ENCODE assay signal across 15 cellular contexts in genomic region chr22:46752911-46753310, GRCh38. TPM values are rescaled to one million over a fixed set of nuclear protein-coding genes. Genes with fewer than 3 reads are reported as not detected.
A peak's percentile ranks its signal among the peaks of the same experiment; 100 is the strongest.
DNase-seq lines count a peak whose midpoint lies in the region; ATAC-seq and TF ChIP-seq lines count a peak whose summit lies in the region.
"Had no signal": no experiment of that assay in that cellular context is flagged by ENCODE, and none has a peak within 500 bp of the region (broad histone marks: within the 10 kb centered on the region; RNA-seq: fewer than 3 reads in every experiment).

No MANE protein-coding gene starts in this region.

- H2BK5ac ChIP-seq in mesenchymal stem cell (ENCODE audit: low read depth, low read length, poor library complexity, severe bottlenecking) (no peak overlapping the region), mesendoderm (ENCODE audit: low read length) (no peak overlapping the region)

- H4K5ac ChIP-seq in mesendoderm (ENCODE audit: low read length), result no peak overlapping the region

- H3K9ac ChIP-seq in duodenal mucosa (ENCODE audit: low read depth in 1 of 2, low read length in 2 of 2) (no peak overlapping the region), mesenchymal stem cell (ENCODE audit: low read length) (no peak overlapping the region), mesendoderm (ENCODE audit: low read length) (no peak overlapping the region)

- DNase-seq in Right ventricle myocardium superior (peak; percentile 36), cardiac septum (ENCODE audit: low spot score) (no peak), mesenchymal stem cell (no peak), tibial artery (no peak), mesendoderm (no peak)
- no peak for DNase-seq in activated CD4-positive, CD25-positive, alpha-beta regulatory T cell (lab: John Stamatoyannopoulos, UW)
- DNase-seq in activated T-cell treated with anti-CD3 and anti-CD28 coated beads, Interleukin-2, amount 50 U/mL, for 72 hours, result no peak
- DNase-seq: activated CD4-positive, alpha-beta memory T cell treated with anti-CD3 and anti-CD28 coated beads, Interleukin-2, amount 10 ng/mL, durations not matched to agents 7 days and 5 days; central memory CD4-positive, alpha-beta T cell; midbrain; NCI-H2029; NCI-H510A treated with DMSO at 0.1 percent for 48 hours had no signal

- peak overlapping the region in 1 of 2 experiments; percentile 100 for H3K4ac ChIP-seq in mesenchymal stem cell (ENCODE audit: low read depth in 1 of 2, low read length in 2 of 2)
- H3K4ac ChIP-seq in mesendoderm (ENCODE audit: low read depth, low read length), result no peak overlapping the region

- no peaks in the 10 kb centered on the region for H3K79me2 ChIP-seq in mesendoderm (ENCODE audit: control insufficient read depth, insufficient read depth, low read length)

- peaks cover 4 to 5% of the 10 kb centered on the region in 2 donors for H3K9me3 Mint-ChIP-seq in activated T-cell treated with anti-CD3 and anti-CD28 coated beads, Interleukin-2, amount 50 U/mL, for 72 hours

- H3K27me3 ChIP-seq in duodenal mucosa (ENCODE audit: control insufficient read depth in 1 of 2, insufficient read depth in 2 of 2, low read length in 2 of 2) (no peaks in the 10 kb centered on the region), mesenchymal stem cell (ENCODE audit: control insufficient read depth in 1 of 2, insufficient read depth in 1 of 2, low read length in 2 of 2) (peaks cover 0 to 4% of the 10 kb centered on the region in 2 experiments), tibial artery (peaks cover 0 to 8% of the 10 kb centered on the region in 2 donors), mesendoderm (ENCODE audit: insufficient read depth, low read length, poor library complexity) (no peaks in the 10 kb centered on the region)
- H3K27me3 ChIP-seq: vagina had no signal

- H2BK12ac ChIP-seq in mesenchymal stem cell (ENCODE audit: low read length in 2 of 2), result peak overlapping the region; percentile 51 to 99

- H3K27ac Mint-ChIP-seq in activated T-cell treated with anti-CD3 and anti-CD28 coated beads, Interleukin-2, amount 50 U/mL, for 72 hours, result no peak overlapping the region
- H3K27ac Mint-ChIP-seq: activated CD4-positive, alpha-beta memory T cell treated with anti-CD3 and anti-CD28 coated beads, Interleukin-2, amount 10 ng/mL, durations not matched to agents 7 days and 5 days; activated T-helper 1 cell treated with anti-CD3 and anti-CD28 coated beads, Interleukin-12 subunit alpha, Interleukin-12 subunit beta, Interleukin-2, Interleukin-4 antibody, amounts not matched to agents 30 ng/mL and 10 ng/mL and 1 ng/mL, durations not matched to agents 14 hours and 24 hours and 36 hours had no signal

- H3K36me3 Mint-ChIP-seq in activated T-cell treated with anti-CD3 and anti-CD28 coated beads, Interleukin-2, amount 50 U/mL, for 72 hours (ENCODE audit: insufficient read depth in 2 of 2), result peaks cover 3 to 5% of the 10 kb centered on the region in 2 donors

- H2AFZ ChIP-seq in mesenchymal stem cell (ENCODE audit: low read depth, low read length), result no peak overlapping the region

- peak overlapping the region in 1 of 2 experiments; percentile 13 for H3K14ac ChIP-seq in mesenchymal stem cell (ENCODE audit: low read length in 2 of 2)

- no peak for ATAC-seq in Right ventricle myocardium superior (ENCODE audit: poor library complexity)
- no peak for ATAC-seq in activated T-cell treated with anti-CD3 and anti-CD28 coated beads, Interleukin-2, amount 50 U/mL, for 72 hours (replicated peaks in 1 of 2)

- no peaks in the 10 kb centered on the region for H3K27me3 Mint-ChIP-seq in activated T-cell treated with anti-CD3 and anti-CD28 coated beads, Interleukin-2, amount 50 U/mL, for 72 hours (ENCODE audit: low read depth)
- H3K27me3 Mint-ChIP-seq: activated CD4-positive, alpha-beta memory T cell treated with anti-CD3 and anti-CD28 coated beads, Interleukin-2, amount 10 ng/mL, durations not matched to agents 7 days and 5 days had no signal

- H2AK5ac ChIP-seq in mesenchymal stem cell (ENCODE audit: low read length, severe bottlenecking) (no peak overlapping the region), mesendoderm (ENCODE audit: low read length) (no peak overlapping the region)

- H2BK120ac ChIP-seq in mesenchymal stem cell (ENCODE audit: low read depth, low read length) (peak overlapping the region; percentile 84), mesendoderm (ENCODE audit: low read depth, low read length) (no peak overlapping the region)

- H3K4me1 ChIP-seq in duodenal mucosa (ENCODE audit: control insufficient read depth in 1 of 2, insufficient read depth in 2 of 2, low read length in 2 of 2) (peaks cover 53 to 57% of the 10 kb centered on the region in 2 donors), mesenchymal stem cell (ENCODE audit: control insufficient read depth, insufficient read depth, low read depth, low read length) (peaks cover 31% of the 10 kb centered on the region), tibial artery (peaks cover 7 to 39% (median 28%) of the 10 kb centered on the region in 4 donors), mesendoderm (ENCODE audit: control insufficient read depth, low read depth, low read length) (no peaks in the 10 kb centered on the region)

- no peak for TF ChIP-seq CTCF in tibial artery (IDR thresholded peaks at IDR 0.05)

- H3K4me3 ChIP-seq in duodenal mucosa (ENCODE audit: low read depth in 1 of 2, low read length in 2 of 2), result no peak overlapping the region
- no peak overlapping the region for H3K4me3 ChIP-seq in mesenchymal stem cell (ENCODE audit: insufficient read depth in 1 of 2, low read depth in 1 of 2, low read length in 2 of 2)
- H3K4me3 ChIP-seq in tibial artery, result no peak overlapping the region
- no peak overlapping the region for H3K4me3 ChIP-seq in mesendoderm (ENCODE audit: low read length)
- H3K4me3 ChIP-seq: vagina had no signal

- H3K4me3 Mint-ChIP-seq in activated T-cell treated with anti-CD3 and anti-CD28 coated beads, Interleukin-2, amount 50 U/mL, for 72 hours, result no peak overlapping the region
- H3K4me3 Mint-ChIP-seq: activated CD4-positive, alpha-beta memory T cell treated with anti-CD3 and anti-CD28 coated beads, Interleukin-2, amount 10 ng/mL, durations not matched to agents 7 days and 5 days; activated T-helper 1 cell treated with anti-CD3 and anti-CD28 coated beads, Interleukin-12 subunit alpha, Interleukin-12 subunit beta, Interleukin-2, Interleukin-4 antibody, amounts not matched to agents 30 ng/mL and 10 ng/mL and 1 ng/mL, durations not matched to agents 14 hours and 24 hours and 36 hours had no signal

- H4K8ac ChIP-seq in mesenchymal stem cell (ENCODE audit: low read length) (peak overlapping the region; percentile 79), mesendoderm (ENCODE audit: low read depth, low read length) (no peak overlapping the region)

- peak overlapping the region; percentile 97 for H4K91ac ChIP-seq in mesenchymal stem cell (ENCODE audit: low read length)

- H3K4me2 ChIP-seq in mesenchymal stem cell (ENCODE audit: low read length, poor library complexity, severe bottlenecking) (no peak overlapping the region), mesendoderm (ENCODE audit: low read length) (no peak overlapping the region)

- WGBS in mesenchymal stem cell, result 100% methylated on average over 2 of the region's 7 CpGs
- no CpG with 5 or more reads among the region's 7 CpGs for WGBS in mesendoderm (ENCODE audit: extremely low coverage, insufficient coverage, low lambda C conversion rate)

- intact Hi-C loops in Right ventricle myocardium superior (cut with DNase I), result no loop called here
- intact Hi-C loops in cardiac septum (cut with DNase I), result no loop called here
- intact Hi-C loops in tibial artery (cut with DNase I; ENCODE audit: low total_unique reads), result no loop called here

- H2BK15ac ChIP-seq in mesenchymal stem cell (ENCODE audit: low read depth, poor library complexity, severe bottlenecking), result peak overlapping the region; percentile 73
- H2BK15ac ChIP-seq in mesendoderm (replicated peaks; ENCODE audit: low read depth), result no peak overlapping the region

- H3K9me3 ChIP-seq in duodenal mucosa (ENCODE audit: control insufficient read depth in 1 of 2, low read length in 2 of 2) (peaks cover 0 to 9% of the 10 kb centered on the region in 2 donors), mesenchymal stem cell (ENCODE audit: control insufficient read depth, low read length) (peaks cover 4% of the 10 kb centered on the region), tibial artery (no peaks in the 10 kb centered on the region)
- H3K9me3 ChIP-seq: vagina had no signal

- peaks cover 37% of the 10 kb centered on the region for H3K4me1 Mint-ChIP-seq in activated T-cell treated with anti-CD3 and anti-CD28 coated beads, Interleukin-2, amount 50 U/mL, for 72 hours (ENCODE audit: low read depth)

- H3K56ac ChIP-seq in mesendoderm (ENCODE audit: low read length), result no peak overlapping the region

- H3K27ac ChIP-seq in duodenal mucosa (ENCODE audit: low read depth, low read length) (peak overlapping the region; percentile 91), mesenchymal stem cell (ENCODE audit: low read length, poor library complexity, severe bottlenecking) (no peak overlapping the region), tibial artery (peak overlapping the region; percentile 91 to 97), mesendoderm (ENCODE audit: low read depth, low read length) (no peak overlapping the region)

- H3K36me3 ChIP-seq in duodenal mucosa (ENCODE audit: control insufficient read depth in 1 of 2, insufficient read depth in 2 of 2, low read length in 2 of 2), result no peaks in the 10 kb centered on the region
- H3K36me3 ChIP-seq in mesenchymal stem cell (ENCODE audit: control insufficient read depth in 1 of 2, insufficient read depth in 2 of 2, low read depth in 1 of 2, low read length in 2 of 2), result peaks cover 0 to 5% of the 10 kb centered on the region in 2 experiments
- no peaks in the 10 kb centered on the region for H3K36me3 ChIP-seq in tibial artery
- H3K36me3 ChIP-seq in mesendoderm (ENCODE audit: control insufficient read depth, insufficient read depth, low read length), result no peaks in the 10 kb centered on the region
- H3K36me3 ChIP-seq: vagina had no signal

- H3K23ac ChIP-seq in mesenchymal stem cell (ENCODE audit: low read length in 2 of 2), result no peak overlapping the region
- H3K23ac ChIP-seq in mesendoderm (ENCODE audit: low read length), result no peak overlapping the region

- H3K79me1 ChIP-seq in mesenchymal stem cell (replicated peaks; ENCODE audit: low read length, poor library complexity, severe bottlenecking) (no peaks in the 10 kb centered on the region), mesendoderm (ENCODE audit: low read length) (no peaks in the 10 kb centered on the region)

- H3K18ac ChIP-seq in mesenchymal stem cell (ENCODE audit: low read depth in 1 of 2, low read length in 2 of 2) (peak overlapping the region; percentile 96 to 97), mesendoderm (ENCODE audit: low read length) (no peak overlapping the region)

RNA-seq across cellular contexts. Expression of gene TBC1D22A, which starts 9.5 kb away (rescaled TPM):
- total RNA-seq in Right ventricle myocardium superior, result 14.0 TPM
- total RNA-seq in cardiac septum, result 20.1 TPM
- polyA plus RNA-seq in mesenchymal stem cell (2013, experiment 1 of 2), result 16.5 TPM
- 17.1 TPM for polyA plus RNA-seq in mesenchymal stem cell (2013, experiment 2 of 2)
- polyA plus RNA-seq in mesendoderm (2013, experiment 1 of 2), result 11.9 TPM
- 11.3 TPM for polyA plus RNA-seq in mesendoderm (2013, experiment 2 of 2)
- 10 to 100 TPM; 29.5 to 34.8 TPM for total RNA-seq in activated T-cell treated with anti-CD3 and anti-CD28 coated beads, Interleukin-2, amount 50 U/mL, for 72 hours

RNA-seq across cellular contexts. Expression of gene CERK, which starts 14.9 kb away (rescaled TPM):
- total RNA-seq in Right ventricle myocardium superior (69.0 TPM), cardiac septum (60.0 TPM)
- 29.4 TPM for polyA plus RNA-seq in mesenchymal stem cell (2013, experiment 1 of 2)
- 29.3 TPM for polyA plus RNA-seq in mesenchymal stem cell (2013, experiment 2 of 2)
- 26.7 TPM for polyA plus RNA-seq in mesendoderm (2013, experiment 1 of 2)
- polyA plus RNA-seq in mesendoderm (2013, experiment 2 of 2), result 26.7 TPM
- total RNA-seq in activated T-cell treated with anti-CD3 and anti-CD28 coated beads, Interleukin-2, amount 50 U/mL, for 72 hours, result 10 to 100 TPM; 38.6 to 53.1 TPM

Comparison
In these comparisons a context has a peak if more than half of its experiments do, and no peak if none do; other contexts are left out.
1. H3K27ac ChIP-seq: peak in duodenal mucosa (single experiment) and tibial artery (2 of 2); none in mesenchymal stem cell (single experiment) and mesendoderm (single experiment).